In the genomic region with DNA sequence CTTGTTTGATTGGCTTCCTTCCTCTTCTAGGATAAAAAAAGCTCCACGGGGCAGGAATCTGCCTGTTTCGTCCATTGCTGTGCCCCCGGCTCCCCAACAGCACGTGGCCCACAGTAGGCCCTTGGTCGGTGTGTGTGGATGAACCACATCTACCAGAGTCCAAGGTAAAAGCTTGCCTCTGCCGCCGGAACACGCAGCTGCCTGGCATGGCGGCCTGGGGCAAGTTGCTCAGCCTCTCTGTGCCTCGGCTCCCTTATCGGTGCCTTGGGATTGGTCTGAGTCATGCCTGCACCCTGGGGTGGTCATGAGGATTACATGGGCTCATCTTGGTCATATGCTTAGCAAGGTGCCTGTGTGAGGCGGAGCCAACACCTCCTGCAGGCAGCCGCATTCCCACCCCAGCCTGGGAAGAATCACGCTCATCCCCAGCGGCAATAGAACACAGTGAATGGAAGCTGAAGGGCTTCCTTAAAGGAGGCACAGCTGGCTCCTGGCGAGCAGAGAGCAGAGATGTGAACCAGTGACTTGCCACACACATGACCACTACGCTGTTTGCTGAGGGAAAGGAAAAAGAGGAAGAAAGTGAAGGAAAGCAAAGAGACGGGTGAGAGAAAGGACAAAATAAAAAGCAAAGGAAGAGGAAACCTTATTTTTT, we compare ENCODE assay signal across 11 cellular contexts. TPM values are rescaled to one million over a fixed set of nuclear protein-coding genes. Genes with fewer than 3 reads are reported as not detected.
DNase-seq lines count a peak whose midpoint lies in the region; ATAC-seq and TF ChIP-seq lines count a peak whose summit lies in the region.
"Had no signal": no experiment of that assay in that cellular context is flagged by ENCODE, and none has a peak within 500 bp of the region (broad histone marks: within the 10 kb centered on the region; RNA-seq: fewer than 3 reads in every experiment).

No MANE protein-coding gene starts in this region.

- no peak for TF ChIP-seq CTCF in CD8-positive, alpha-beta T cell (IDR thresholded peaks at IDR 0.05)

- POLR2A ChIA-PET in CD8-positive, alpha-beta T cell (lab: Charles Lee), result no interaction called here

- CTCF ChIA-PET in CD8-positive, alpha-beta T cell (lab: Charles Lee), result interaction anchor here (0.8 kb wide), 1 partner anchor 71 kb away, joined by 3 read pairs; no protein-coding TSS in a partner anchor

- intact Hi-C loops in CD8-positive, alpha-beta T cell (cut with DNase I, micrococcal nuclease), result no loop called here

- no peak overlapping the region for H3K27ac Mint-ChIP-seq in CD8-positive, alpha-beta T cell
- H3K27ac Mint-ChIP-seq in activated T-helper 17 cell treated with anti-CD3 and anti-CD28 coated beads, Interleukin-2, amount 50 U/mL, for 72 hours, result no peak overlapping the region
- no peak overlapping the region for H3K27ac Mint-ChIP-seq in memory B cell
- H3K27ac Mint-ChIP-seq: brain had no signal

- no peaks in the 10 kb centered on the region for H3K27me3 ChIP-seq in CD8-positive, alpha-beta T cell (ENCODE audit: insufficient read depth, low read length)
- H3K27me3 ChIP-seq: uterus had no signal

- DNase-seq in CD8-positive, alpha-beta T cell, result no peak
- no peak for DNase-seq in memory B cell (ENCODE audit: low spot score in 2 of 2)
- no peak for DNase-seq in occipital lobe (lab: John Stamatoyannopoulos, UW)
- DNase-seq in DMS 273 treated with DMSO at 0.1 percent for 48 hours (lab: John Stamatoyannopoulos, UW), result no peak
- DNase-seq in HCEC 1CT, result no peak
- no peak for DNase-seq in activated gamma-delta T cell (lab: John Stamatoyannopoulos, UW)
- DNase-seq: T-helper 9 cell, uterus had no signal

- H3K27ac ChIP-seq in CD8-positive, alpha-beta T cell (ENCODE audit: low read depth, low read length), result no peak overlapping the region
- H3K27ac ChIP-seq: uterus had no signal

- peaks cover 6% of the 10 kb centered on the region for H3K27me3 Mint-ChIP-seq in CD8-positive, alpha-beta T cell (ENCODE audit: low read depth)
- H3K27me3 Mint-ChIP-seq in activated T-helper 17 cell treated with anti-CD3 and anti-CD28 coated beads, Interleukin-2, amount 50 U/mL, for 72 hours, result peaks cover 8% of the 10 kb centered on the region
- peaks cover 1% of the 10 kb centered on the region for H3K27me3 Mint-ChIP-seq in memory B cell

- no peaks in the 10 kb centered on the region for H3K36me3 Mint-ChIP-seq in CD8-positive, alpha-beta T cell
- H3K36me3 Mint-ChIP-seq in activated T-helper 17 cell treated with anti-CD3 and anti-CD28 coated beads, Interleukin-2, amount 50 U/mL, for 72 hours (ENCODE audit: low read depth), result no peaks in the 10 kb centered on the region
- H3K36me3 Mint-ChIP-seq in memory B cell, result no peaks in the 10 kb centered on the region
- H3K36me3 Mint-ChIP-seq: brain had no signal

- H3K9me3 Mint-ChIP-seq in CD8-positive, alpha-beta T cell, result no peaks in the 10 kb centered on the region
- no peaks in the 10 kb centered on the region for H3K9me3 Mint-ChIP-seq in activated T-helper 17 cell treated with anti-CD3 and anti-CD28 coated beads, Interleukin-2, amount 50 U/mL, for 72 hours
- H3K9me3 Mint-ChIP-seq in memory B cell, result no peaks in the 10 kb centered on the region

- peaks cover 4% of the 10 kb centered on the region for H3K4me1 ChIP-seq in CD8-positive, alpha-beta T cell (ENCODE audit: insufficient read depth, low read length)
- H3K4me1 ChIP-seq: uterus had no signal

- H3K9me3 ChIP-seq in CD8-positive, alpha-beta T cell (ENCODE audit: low read length), result no peaks in the 10 kb centered on the region
- H3K9me3 ChIP-seq: uterus had no signal

- no peaks in the 10 kb centered on the region for H3K36me3 ChIP-seq in CD8-positive, alpha-beta T cell (ENCODE audit: insufficient read depth, low read length)
- H3K36me3 ChIP-seq: uterus had no signal

- no peak overlapping the region for H3K4me3 ChIP-seq in CD8-positive, alpha-beta T cell (ENCODE audit: low read depth, low read length)
- H3K4me3 ChIP-seq: uterus had no signal

- no peak for ATAC-seq in CD8-positive, alpha-beta T cell
- ATAC-seq in HG03354 (IDR thresholded peaks at IDR 0.05; ENCODE audit: poor library complexity, severe bottlenecking, unreplicated experiment) (peak; percentile 52), memory B cell (ENCODE audit: low read depth) (peak; percentile 41)
- peak; percentile 18 for ATAC-seq in activated T-helper 17 cell treated with anti-CD3 and anti-CD28 coated beads, Interleukin-2, amount 50 U/mL, for 72 hours (replicated peaks)

- H3K4me3 Mint-ChIP-seq in CD8-positive, alpha-beta T cell, result peak overlapping the region; percentile 22
- H3K4me3 Mint-ChIP-seq in activated T-helper 17 cell treated with anti-CD3 and anti-CD28 coated beads, Interleukin-2, amount 50 U/mL, for 72 hours, result no peak overlapping the region
- H3K4me3 Mint-ChIP-seq in memory B cell, result peak overlapping the region; percentile 76

- peaks cover 16% of the 10 kb centered on the region for H3K4me1 Mint-ChIP-seq in CD8-positive, alpha-beta T cell (ENCODE audit: low read depth)
- no peaks in the 10 kb centered on the region for H3K4me1 Mint-ChIP-seq in activated T-helper 17 cell treated with anti-CD3 and anti-CD28 coated beads, Interleukin-2, amount 50 U/mL, for 72 hours
- peaks cover 13% of the 10 kb centered on the region for H3K4me1 Mint-ChIP-seq in memory B cell

RNA-seq across cellular contexts. Expression of gene SCARB1, which starts 5.5 kb away (rescaled TPM):
- total RNA-seq in CD8-positive, alpha-beta T cell, result 1 to 10 TPM; 3.0 to 3.2 TPM
- total RNA-seq in activated T-helper 17 cell treated with anti-CD3 and anti-CD28 coated beads, Interleukin-2, amount 50 U/mL, for 72 hours, result 10 to 100 TPM; 17.9 to 20.9 TPM
- total RNA-seq in occipital lobe, result 8.9 TPM

RNA-seq across cellular contexts. Expression of gene UBC, which starts 45.3 kb away (rescaled TPM):
- total RNA-seq in CD8-positive, alpha-beta T cell, result 1,000 to 10,000 TPM; 1,771 to 1,786 TPM
- 1,000 to 10,000 TPM in 1 of 2 donors, 100 to 1,000 TPM in 1; 955 to 1,030 TPM for total RNA-seq in activated T-helper 17 cell treated with anti-CD3 and anti-CD28 coated beads, Interleukin-2, amount 50 U/mL, for 72 hours
- total RNA-seq in occipital lobe, result 1,477 TPM
